8 cellular contexts compared by ENCODE assay signal in the genomic region with DNA sequence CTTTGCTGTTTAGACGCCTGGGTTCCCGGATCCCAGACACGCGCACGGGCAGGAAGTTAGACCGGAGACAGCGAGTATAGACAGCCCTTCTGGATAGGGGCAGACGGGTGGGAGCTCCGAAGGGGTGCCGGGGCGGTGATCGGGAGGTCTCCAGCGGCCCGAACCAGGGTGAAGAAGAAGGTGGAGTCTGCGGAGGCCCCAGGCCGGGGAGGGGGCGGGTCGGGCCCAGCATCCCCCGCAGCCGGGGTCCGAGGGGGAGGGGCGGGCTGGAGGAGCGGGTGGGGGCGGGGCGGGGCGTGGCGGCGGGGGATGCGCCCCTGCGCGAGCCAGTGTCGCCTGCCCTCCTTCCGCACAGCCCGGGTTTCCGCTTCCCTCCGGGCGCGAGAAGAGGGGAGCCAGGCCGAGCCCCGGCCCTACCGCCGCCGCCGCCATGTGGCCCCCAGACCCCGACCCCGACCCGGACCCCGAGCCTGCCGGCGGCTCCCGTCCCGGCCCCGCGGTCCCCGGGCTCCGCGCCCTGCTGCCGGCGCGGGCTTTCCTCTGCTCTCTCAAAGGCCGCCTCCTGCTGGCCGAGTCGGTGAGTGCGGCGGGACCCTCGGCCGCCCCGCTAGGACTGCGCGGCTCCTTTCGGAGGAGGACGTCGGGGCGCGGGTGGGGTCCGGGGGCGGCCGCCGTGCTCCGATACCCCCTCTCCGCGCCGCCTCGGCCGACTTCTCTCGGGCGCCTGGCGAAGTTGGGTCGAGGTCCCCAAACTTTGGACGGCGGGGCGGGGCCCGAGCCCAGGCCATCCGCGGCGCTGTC. TPM values are rescaled to one million over a fixed set of nuclear protein-coding genes. Genes with fewer than 3 reads are reported as not detected.
DNase-seq lines count a peak whose midpoint lies in the region; ATAC-seq and TF ChIP-seq lines count a peak whose summit lies in the region.

A gene with protein sequence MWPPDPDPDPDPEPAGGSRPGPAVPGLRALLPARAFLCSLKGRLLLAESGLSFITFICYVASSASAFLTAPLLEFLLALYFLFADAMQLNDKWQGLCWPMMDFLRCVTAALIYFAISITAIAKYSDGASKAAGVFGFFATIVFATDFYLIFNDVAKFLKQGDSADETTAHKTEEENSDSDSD (plus strand): TSS at position 329 of the 801 bp plus-strand sequence. CDS start 102 bp downstream, at position 431.

- H3K4me1 Mint-ChIP-seq in activated T-cell treated with anti-CD3 and anti-CD28 coated beads, Interleukin-2, amount 50 U/mL, for 72 hours (ENCODE audit: low read depth): peaks cover 63% of the 10 kb centered on the region

- POLR2A ChIA-PET in PC-3 (lab: Charles Lee; ENCODE audit: unreplicated experiment): interaction anchor here (0.7 kb wide), 1 partner anchor 92 kb away, joined by 13 read pairs; no protein-coding TSS in a partner anchor

- H4K20me1 ChIP-seq in PC-3 (ENCODE audit: low read length) (no peaks in the 10 kb centered on the region), neural cell (ENCODE audit: insufficient read depth) (no peaks in the 10 kb centered on the region)

- H3K9me3 Mint-ChIP-seq in activated T-cell treated with anti-CD3 and anti-CD28 coated beads, Interleukin-2, amount 50 U/mL, for 72 hours: peaks cover 2 to 6% of the 10 kb centered on the region in 2 donors

- H3K27ac ChIP-seq in PC-3 (ENCODE audit: low read length) (no peak within 1 kb of the TSS), neural cell (ENCODE audit: low read length) (no peak within 1 kb of the TSS)

- peak within 1 kb of the TSS; percentile 68 for H2AFZ ChIP-seq in PC-3 (ENCODE audit: low read length)
- peak within 1 kb of the TSS; percentile 59 for H2AFZ ChIP-seq in neural cell (ENCODE audit: low read depth, low read length)

- CTCF ChIA-PET in PC-3 (lab: Charles Lee): interaction anchor here (0.5 kb wide), 1 partner anchor 1041 kb away, joined by 7 read pairs; no protein-coding TSS in a partner anchor

- H3K27ac Mint-ChIP-seq in activated T-cell treated with anti-CD3 and anti-CD28 coated beads, Interleukin-2, amount 50 U/mL, for 72 hours: peak within 1 kb of the TSS; percentile 64

- H3K4me1 ChIP-seq in PC-3 (ENCODE audit: insufficient read depth, low read length): peaks cover 6% of the 10 kb centered on the region; the same call in 1 of the 2 replicates

- peak within 1 kb of the TSS; percentile 79 for H3K4me2 ChIP-seq in PC-3 (ENCODE audit: low read length)
- H3K4me2 ChIP-seq in neural cell (ENCODE audit: low read length): peak within 1 kb of the TSS; percentile 55

- H3K27me3 ChIP-seq in PC-3 (ENCODE audit: low read length): no peaks in the 10 kb centered on the region
- no peaks in the 10 kb centered on the region for H3K27me3 ChIP-seq in neural cell (ENCODE audit: insufficient read depth, low read depth, low read length)

- peak; percentile 56 for TF ChIP-seq RAD21 in neural cell (conservative IDR thresholded peaks at IDR 0.05)

- H3F3A ChIP-seq in PC-3 (ENCODE audit: low read length, unreplicated experiment) (no peaks in the 10 kb centered on the region), neural cell (ENCODE audit: insufficient read depth, low read length, poor library complexity, severe bottlenecking) (no peaks in the 10 kb centered on the region)

- BruUV-seq in PC-3 (replicated peaks; lab: Mats Ljungman, UMichigan): no TSS peak

- H3K36me3 ChIP-seq in PC-3 (ENCODE audit: low read depth, low read length): no peaks in the 10 kb centered on the region
- H3K36me3 ChIP-seq in neural cell (ENCODE audit: insufficient read depth, low read length): no peaks in the 10 kb centered on the region

- DNase-seq in SIG-M5 treated with dmso at 0.1 percent for 504 hours (lab: John Stamatoyannopoulos, UW; ENCODE audit: unreplicated experiment) (peak; percentile 55), SIG-M5 (lab: John Stamatoyannopoulos, UW) (no peak), PC-3 (peak; percentile 40), fibroblast of mammary gland (ENCODE audit: low read depth) (peak; percentile 49)
- peak; percentile 82 to 83 for DNase-seq in activated T-cell treated with anti-CD3 and anti-CD28 coated beads, Interleukin-2, amount 50 U/mL, for 72 hours

- no peak for TF ChIP-seq EP300 in neural cell (conservative IDR thresholded peaks at IDR 0.05; ENCODE audit: poor library complexity, severe bottlenecking)

- H3K79me2 ChIP-seq in PC-3 (ENCODE audit: low read length) (no peaks in the 10 kb centered on the region), neural cell (replicated peaks; ENCODE audit: insufficient read depth, low read length) (no peaks in the 10 kb centered on the region)

- TF ChIP-seq CTCF in PC-3 (conservative IDR thresholded peaks at IDR 0.05; ENCODE audit: low read depth, low read length) (peak; percentile 57), fibroblast of mammary gland (conservative IDR thresholded peaks at IDR 0.05; ENCODE audit: control insufficient read depth, insufficient read depth, low read depth, low read length) (peak; percentile 40), neural cell (IDR thresholded peaks at IDR 0.05; ENCODE audit: poor library complexity, severe bottlenecking) (peak; percentile 77), subcutaneous adipose tissue (IDR thresholded peaks at IDR 0.05; ENCODE audit: low read depth) (no peak)

- peak within 1 kb of the TSS; percentile 69 for H3K9ac ChIP-seq in PC-3 (ENCODE audit: low read length)
- H3K9ac ChIP-seq in neural cell (ENCODE audit: low read length): peak within 1 kb of the TSS; percentile 65

- H3K27me3 Mint-ChIP-seq in activated T-cell treated with anti-CD3 and anti-CD28 coated beads, Interleukin-2, amount 50 U/mL, for 72 hours (ENCODE audit: low read depth): no peaks in the 10 kb centered on the region

- H3K36me3 Mint-ChIP-seq in activated T-cell treated with anti-CD3 and anti-CD28 coated beads, Interleukin-2, amount 50 U/mL, for 72 hours (ENCODE audit: insufficient read depth in 2 of 2): peaks cover 5 to 12% of the 10 kb centered on the region in 2 donors

- H3K4me3 ChIP-seq in PC-3 (ENCODE audit: low read length) (peak within 1 kb of the TSS; percentile 72), fibroblast of mammary gland (ENCODE audit: control insufficient read depth, low read depth, low read length) (peak within 1 kb of the TSS; percentile 56), neural cell (ENCODE audit: low read length) (peak within 1 kb of the TSS; percentile 74)

- H3K9me2 ChIP-seq in PC-3 (replicated peaks; ENCODE audit: low read length): no peaks in the 10 kb centered on the region
- no peaks in the 10 kb centered on the region for H3K9me2 ChIP-seq in neural cell (ENCODE audit: insufficient read depth, low read length)

- intact Hi-C loops in PC-3 (cut with micrococcal nuclease): loop anchor here (2.0 to 10.0 kb wide), 4 partner anchors 42 to 268 kb away; a partner anchor contains a TSS

- H3K9me3 ChIP-seq in PC-3 (ENCODE audit: low read length): no peaks in the 10 kb centered on the region
- H3K9me3 ChIP-seq in neural cell (ENCODE audit: low read length): no peaks in the 10 kb centered on the region

- H3K4me3 Mint-ChIP-seq in activated T-cell treated with anti-CD3 and anti-CD28 coated beads, Interleukin-2, amount 50 U/mL, for 72 hours: peak within 1 kb of the TSS; percentile 75 to 95

- peak; percentile 33 for ATAC-seq in HG03108 (IDR thresholded peaks at IDR 0.05; ENCODE audit: unreplicated experiment)
- peak; percentile 68 for ATAC-seq in PC-3
- peak; percentile 62 to 71 for ATAC-seq in activated T-cell treated with anti-CD3 and anti-CD28 coated beads, Interleukin-2, amount 50 U/mL, for 72 hours (replicated peaks in 1 of 2)

TF ChIP-seq in neural cell, 6 proteins besides CTCF, POLR2A, EP300 and RAD21:
- TF ChIP-seq TAF1 (IDR thresholded peaks at IDR 0.05; ENCODE audit: low read depth) (no peak), POLR2AphosphoS5 (IDR thresholded peaks at IDR 0.05) (no peak), MXI1 (conservative IDR thresholded peaks at IDR 0.05; ENCODE audit: poor library complexity, severe bottlenecking) (no peak), SMC3 (conservative IDR thresholded peaks at IDR 0.05; ENCODE audit: poor library complexity) (peak; percentile 67), EZH2 (IDR thresholded peaks at IDR 0.05; ENCODE audit: borderline replicate concordance, insufficient read depth, low read length, poor library complexity, severe bottlenecking) (no peak)
- TF ChIP-seq, protein P1, sequence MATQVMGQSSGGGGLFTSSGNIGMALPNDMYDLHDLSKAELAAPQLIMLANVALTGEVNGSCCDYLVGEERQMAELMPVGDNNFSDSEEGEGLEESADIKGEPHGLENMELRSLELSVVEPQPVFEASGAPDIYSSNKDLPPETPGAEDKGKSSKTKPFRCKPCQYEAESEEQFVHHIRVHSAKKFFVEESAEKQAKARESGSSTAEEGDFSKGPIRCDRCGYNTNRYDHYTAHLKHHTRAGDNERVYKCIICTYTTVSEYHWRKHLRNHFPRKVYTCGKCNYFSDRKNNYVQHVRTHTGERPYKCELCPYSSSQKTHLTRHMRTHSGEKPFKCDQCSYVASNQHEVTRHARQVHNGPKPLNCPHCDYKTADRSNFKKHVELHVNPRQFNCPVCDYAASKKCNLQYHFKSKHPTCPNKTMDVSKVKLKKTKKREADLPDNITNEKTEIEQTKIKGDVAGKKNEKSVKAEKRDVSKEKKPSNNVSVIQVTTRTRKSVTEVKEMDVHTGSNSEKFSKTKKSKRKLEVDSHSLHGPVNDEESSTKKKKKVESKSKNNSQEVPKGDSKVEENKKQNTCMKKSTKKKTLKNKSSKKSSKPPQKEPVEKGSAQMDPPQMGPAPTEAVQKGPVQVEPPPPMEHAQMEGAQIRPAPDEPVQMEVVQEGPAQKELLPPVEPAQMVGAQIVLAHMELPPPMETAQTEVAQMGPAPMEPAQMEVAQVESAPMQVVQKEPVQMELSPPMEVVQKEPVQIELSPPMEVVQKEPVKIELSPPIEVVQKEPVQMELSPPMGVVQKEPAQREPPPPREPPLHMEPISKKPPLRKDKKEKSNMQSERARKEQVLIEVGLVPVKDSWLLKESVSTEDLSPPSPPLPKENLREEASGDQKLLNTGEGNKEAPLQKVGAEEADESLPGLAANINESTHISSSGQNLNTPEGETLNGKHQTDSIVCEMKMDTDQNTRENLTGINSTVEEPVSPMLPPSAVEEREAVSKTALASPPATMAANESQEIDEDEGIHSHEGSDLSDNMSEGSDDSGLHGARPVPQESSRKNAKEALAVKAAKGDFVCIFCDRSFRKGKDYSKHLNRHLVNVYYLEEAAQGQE (IDR thresholded peaks at IDR 0.05; ENCODE audit: borderline replicate concordance): no peak

RNA-seq across cellular contexts. Expression of the gene that starts here (rescaled TPM):
- total RNA-seq in PC-3 (2014; rRNA removed) (6.4 and 9.5 TPM in 2 replicates), subcutaneous adipose tissue (100 to 1,000 TPM in 1 of 4 donors, 10 to 100 TPM in 3; 27.5 to 101 (median 43.1) TPM)
- total RNA-seq in activated T-cell treated with anti-CD3 and anti-CD28 coated beads, Interleukin-2, amount 50 U/mL, for 72 hours: 10 to 100 TPM; 82.4 to 90.6 TPM
- polyA plus RNA-seq in neural cell: 7.7 and 8.2 TPM in 2 replicates
- polyA minus RNA-seq in neural cell: 4.6 and 6.3 TPM in 2 replicates
